33 cellular contexts compared by ENCODE assay signal in the genomic region with DNA sequence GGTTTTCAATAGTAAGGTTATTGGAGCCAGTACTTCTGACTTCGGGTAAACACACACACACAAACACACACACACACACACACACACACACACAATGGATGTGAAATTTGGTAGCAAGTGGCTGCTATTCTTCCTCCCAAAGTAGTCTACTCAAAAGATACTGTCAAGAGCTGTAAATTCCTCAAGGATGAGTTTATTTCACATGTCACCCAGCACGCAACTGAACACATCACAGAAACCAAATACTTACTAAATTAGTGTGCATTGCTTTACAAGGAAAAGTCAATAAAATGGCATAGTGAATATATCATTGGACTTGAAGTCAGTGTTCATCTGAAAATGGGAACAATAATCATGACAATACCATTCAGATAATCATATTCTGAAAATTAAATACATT. TPM values are rescaled to one million over a fixed set of nuclear protein-coding genes. Genes with fewer than 3 reads are reported as not detected.
A peak's percentile ranks its signal among the peaks of the same experiment; 100 is the strongest.
DNase-seq lines count a peak whose midpoint lies in the region; ATAC-seq and TF ChIP-seq lines count a peak whose summit lies in the region.
"Had no signal": no experiment of that assay in that cellular context is flagged by ENCODE, and none has a peak within 500 bp of the region (broad histone marks: within the 10 kb centered on the region; RNA-seq: fewer than 3 reads in every experiment).

No MANE protein-coding gene starts in this region.

- H2BK15ac ChIP-seq in mesendoderm (replicated peaks; ENCODE audit: low read depth) = no peak overlapping the region

- no peak for ATAC-seq in activated naive CD4-positive, alpha-beta T cell treated with anti-CD3 and anti-CD28 coated beads, Interleukin-2, amount 50 U/mL, for 72 hours
- ATAC-seq: gastrocnemius medialis; GM23338; left colon; stimulated activated effector memory CD8-positive, alpha-beta T cell treated with anti-CD3 and anti-CD28 coated beads, Interleukin-12 subunit alpha, Interleukin-12 subunit beta, amount 100 ng/mL, for 72 hours had no signal

- no peaks in the 10 kb centered on the region for H3K36me3 ChIP-seq in mesendoderm (ENCODE audit: control insufficient read depth, insufficient read depth, low read length)
- H3K36me3 ChIP-seq: breast epithelium, ovary had no signal

- peak; percentile 76 for DNase-seq in EH (ENCODE audit: low read depth)
- peak; percentile 2 for DNase-seq in HT1080 (ENCODE audit: low read depth)
- peak; percentile 12 for DNase-seq in amniotic epithelial cell (ENCODE audit: low read depth)
- peak; percentile 15 to 51 for DNase-seq in foreskin fibroblast
- DNase-seq in effector CD4-positive, alpha-beta T cell = no peak
- DNase-seq in activated naive CD4-positive, alpha-beta T cell treated with anti-CD3 and anti-CD28 coated beads, Interleukin-2, amount 50 U/mL, for 72 hours (ENCODE audit: low spot score in 2 of 2) = no peak
- DNase-seq in GF-D8 (lab: John Stamatoyannopoulos, UW) = no peak
- no peak for DNase-seq in mesendoderm
- DNase-seq: activated CD4-positive, alpha-beta memory T cell treated with anti-CD3 and anti-CD28 coated beads, Interleukin-2, amount 10 ng/mL, durations not matched to agents 7 days and 5 days; activated CD4-positive, alpha-beta T cell treated with anti-CD3 and anti-CD28 coated beads for 1 hour; activated CD8-positive, alpha-beta memory T cell treated with anti-CD3 and anti-CD28 coated beads, Interleukin-2, amount 50 U/mL, for 48 hours; activated naive CD4-positive, alpha-beta T cell treated with anti-CD3 and anti-CD28 coated beads for 36 hours; amygdala; DMS53; effector CD8-positive, alpha-beta T cell; erythroblast; gastrocnemius medialis; KBM-7; left colon; NCI-H1417; NCI-H2029; NCI-H2227 treated with DMSO at 0.1 percent for 48 hours; NCI-H69; ovary; PC-9; SHP77; transverse colon had no signal

- H3K4me3 ChIP-seq in foreskin fibroblast (ENCODE audit: low read depth in 1 of 2, low read length in 2 of 2) (no peak overlapping the region), mesendoderm (ENCODE audit: low read length) (no peak overlapping the region)
- H3K4me3 ChIP-seq: BLaER1 treated with 17β-estradiol and CSF1 and Interleukin-3, amounts not matched to agents 10 nM and 100 nM; breast epithelium; gastrocnemius medialis; GM23338; ovary; PC-9; transverse colon had no signal

- no peak overlapping the region for H2BK5ac ChIP-seq in mesendoderm (ENCODE audit: low read length)

- no peak overlapping the region for H3K18ac ChIP-seq in mesendoderm (ENCODE audit: low read length)

- H3K4me2 ChIP-seq in mesendoderm (ENCODE audit: low read length) = no peak overlapping the region
- H3K4me2 ChIP-seq: BLaER1 treated with 17β-estradiol and CSF1 and Interleukin-3, amounts not matched to agents 10 nM and 100 nM; GM23338; PC-9 had no signal

- H3K9me3 Mint-ChIP-seq in activated naive CD4-positive, alpha-beta T cell treated with anti-CD3 and anti-CD28 coated beads, Interleukin-2, amount 50 U/mL, for 72 hours = peaks cover 0 to 3% of the 10 kb centered on the region in 2 donors
- H3K9me3 Mint-ChIP-seq: activated CD4-positive, alpha-beta memory T cell treated with anti-CD3 and anti-CD28 coated beads, Interleukin-2, amount 10 ng/mL, durations not matched to agents 7 days and 5 days; activated naive CD4-positive, alpha-beta T cell treated with anti-CD3 and anti-CD28 coated beads for 36 hours; GM23338; neural crest cell; stimulated activated effector memory CD8-positive, alpha-beta T cell treated with anti-CD3 and anti-CD28 coated beads, Interleukin-12 subunit alpha, Interleukin-12 subunit beta, amount 100 ng/mL, for 72 hours had no signal

- no peaks in the 10 kb centered on the region for H3K4me1 ChIP-seq in mesendoderm (ENCODE audit: control insufficient read depth, low read depth, low read length)
- H3K4me1 ChIP-seq: BLaER1 treated with 17β-estradiol and CSF1 and Interleukin-3, amounts not matched to agents 10 nM and 100 nM; breast epithelium; gastrocnemius medialis; transverse colon had no signal

- H4K5ac ChIP-seq in mesendoderm (ENCODE audit: low read length) = no peak overlapping the region

- no peaks in the 10 kb centered on the region for H3K79me2 ChIP-seq in mesendoderm (ENCODE audit: control insufficient read depth, insufficient read depth, low read length)

- H3K27ac ChIP-seq in mesendoderm (ENCODE audit: low read depth, low read length) = no peak overlapping the region
- H3K27ac ChIP-seq: BLaER1 treated with 17β-estradiol and CSF1 and Interleukin-3, amounts not matched to agents 10 nM and 100 nM; breast epithelium; gastrocnemius medialis; ovary; PC-9; transverse colon had no signal

- H3K27ac Mint-ChIP-seq in activated naive CD4-positive, alpha-beta T cell treated with anti-CD3 and anti-CD28 coated beads, Interleukin-2, amount 50 U/mL, for 72 hours = no peak overlapping the region
- H3K27ac Mint-ChIP-seq: activated CD4-positive, alpha-beta memory T cell treated with anti-CD3 and anti-CD28 coated beads, Interleukin-2, amount 10 ng/mL, durations not matched to agents 7 days and 5 days; activated naive CD4-positive, alpha-beta T cell treated with anti-CD3 and anti-CD28 coated beads for 36 hours; GM23338; memory B cell; stimulated activated effector memory CD8-positive, alpha-beta T cell treated with anti-CD3 and anti-CD28 coated beads, Interleukin-12 subunit alpha, Interleukin-12 subunit beta, amount 100 ng/mL, for 72 hours had no signal

- no peak overlapping the region for H3K23ac ChIP-seq in mesendoderm (ENCODE audit: low read length)

- no peak overlapping the region for H4K8ac ChIP-seq in mesendoderm (ENCODE audit: low read depth, low read length)

- H3K56ac ChIP-seq in mesendoderm (ENCODE audit: low read length) = no peak overlapping the region

- no CpG with 5 or more reads among the region's 2 CpGs for WGBS in mesendoderm (ENCODE audit: extremely low coverage, insufficient coverage, low lambda C conversion rate)

- H3K4ac ChIP-seq in mesendoderm (ENCODE audit: low read depth, low read length) = no peak overlapping the region

- H2BK120ac ChIP-seq in mesendoderm (ENCODE audit: low read depth, low read length) = no peak overlapping the region

- no peak for TF ChIP-seq CTCF in foreskin fibroblast (IDR thresholded peaks at IDR 0.05; ENCODE audit: low read depth, low read length)

- peaks cover 7 to 12% of the 10 kb centered on the region in 2 donors for H3K36me3 Mint-ChIP-seq in activated naive CD4-positive, alpha-beta T cell treated with anti-CD3 and anti-CD28 coated beads, Interleukin-2, amount 50 U/mL, for 72 hours

- no peak overlapping the region for H3K9ac ChIP-seq in mesendoderm (ENCODE audit: low read length)
- H3K9ac ChIP-seq: BLaER1 treated with 17β-estradiol and CSF1 and Interleukin-3, amounts not matched to agents 10 nM and 100 nM had no signal

- H3K27me3 ChIP-seq in mesendoderm (ENCODE audit: insufficient read depth, low read length, poor library complexity) = no peaks in the 10 kb centered on the region
- H3K27me3 ChIP-seq: BLaER1 treated with 17β-estradiol and CSF1 and Interleukin-3, amounts not matched to agents 10 nM and 100 nM; breast epithelium; gastrocnemius medialis; ovary; transverse colon had no signal

- no peak overlapping the region for H2AK5ac ChIP-seq in mesendoderm (ENCODE audit: low read length)

- H3K79me1 ChIP-seq in mesendoderm (ENCODE audit: low read length) = no peaks in the 10 kb centered on the region

RNA-seq across cellular contexts. Expression of a gene that starts 32.9 kb away (rescaled TPM):
- 7.2 and 8.6 TPM in 2 replicates for total RNA-seq in HT1080 (2014; rRNA removed; shearing (Covaris generic))
- polyA plus RNA-seq in HT1080 (2015; cell fraction: cytosol; rRNA removed) = 11.2 and 13.2 TPM in 2 replicates
- 35.2 and 36.0 TPM in 2 replicates for polyA plus RNA-seq in HT1080 (2015; cell fraction: nucleus; rRNA removed)
- 10 to 100 TPM; 14.3 to 24.6 TPM for total RNA-seq in activated naive CD4-positive, alpha-beta T cell treated with anti-CD3 and anti-CD28 coated beads, Interleukin-2, amount 50 U/mL, for 72 hours
- polyA plus RNA-seq in mesendoderm (2013, experiment 1 of 2) = 6.7 TPM
- polyA plus RNA-seq in mesendoderm (2013, experiment 2 of 2) = 6.9 TPM

RNA-seq across cellular contexts. Expression of a gene that starts 33.0 kb away (rescaled TPM):
- 10.2 and 10.9 TPM in 2 replicates for total RNA-seq in HT1080 (2014; rRNA removed; shearing (Covaris generic))
- 14.7 and 15.1 TPM in 2 replicates for polyA plus RNA-seq in HT1080 (2015; cell fraction: cytosol; rRNA removed)
- polyA plus RNA-seq in HT1080 (2015; cell fraction: nucleus; rRNA removed) = 14.0 and 14.3 TPM in 2 replicates
- total RNA-seq in activated naive CD4-positive, alpha-beta T cell treated with anti-CD3 and anti-CD28 coated beads, Interleukin-2, amount 50 U/mL, for 72 hours = 10 to 100 TPM; 12.3 to 17.4 TPM
- polyA plus RNA-seq in mesendoderm (2013, experiment 1 of 2) = 19.6 TPM
- polyA plus RNA-seq in mesendoderm (2013, experiment 2 of 2) = 20.2 TPM

Comparison
In these comparisons a context has a peak if more than half of its experiments do, and no peak if none do; other contexts are left out.
1. DNase-seq: peak in EH (single experiment), HT1080 (single experiment), amniotic epithelial cell (single experiment) and foreskin fibroblast (2 of 2); none in effector CD4-positive, alpha-beta T cell (single experiment), activated naive CD4-positive, alpha-beta T cell treated with anti-CD3 and anti-CD28 coated beads, Interleukin-2, amount 50 U/mL, for 72 hours (0 of 2), GF-D8 (single experiment) and mesendoderm (single experiment).